ENCODE assay signal across 26 cellular contexts in genomic region chr2:155722290-155722689, GRCh38.
"Had no signal": no experiment of that assay in that cellular context is flagged by ENCODE, and none has a peak within 500 bp of the region (broad histone marks: within the 10 kb centered on the region; RNA-seq: fewer than 3 reads in every experiment).

No MANE protein-coding gene starts in this region.

- H3K27ac ChIP-seq: neutrophil, ovary, parathyroid adenoma, psoas muscle, right lobe of liver, sigmoid colon, stomach, thoracic aorta, thyroid gland, transverse colon, upper lobe of right lung, uterus had no signal

- H2AFZ ChIP-seq: parathyroid adenoma had no signal

- ATAC-seq: naive thymus-derived CD8-positive, alpha-beta T cell; natural killer cell treated with Interleukin-12 subunit alpha and Interleukin-12 subunit beta and Interleukin-15 and Interleukin-18, amount 100 ng/mL, for 72 hours; psoas muscle; right cardiac atrium; right lobe of liver; stimulated activated effector memory CD8-positive, alpha-beta T cell treated with anti-CD3 and anti-CD28 coated beads, Interleukin-12 subunit alpha, Interleukin-12 subunit beta, amount 100 ng/mL, for 72 hours; stimulated activated naive B cell treated with anti-CD40 and anti-IgM and Interleukin-4, amounts not matched to agents 10 μg/mL and 1 μg/mL and 100 μg/mL, for 72 hours; upper lobe of right lung had no signal

- H3K4me3 ChIP-seq: ovary, psoas muscle, right lobe of liver, sigmoid colon, stomach, thoracic aorta, thyroid gland, transverse colon, upper lobe of right lung, uterus had no signal

- H3K4me1 ChIP-seq: parathyroid adenoma, psoas muscle, right lobe of liver, sigmoid colon, stomach, thyroid gland, transverse colon, upper lobe of right lung, uterus had no signal

- DNase-seq: naive thymus-derived CD8-positive, alpha-beta T cell; nephron progenitor cell; nucleus accumbens; ovary; posterior cingulate gyrus; psoas muscle; right cardiac atrium; right lobe of liver; sigmoid colon; small intestine; stimulated activated CD4-positive, alpha-beta T cell treated with anti-CD3 and anti-CD28 coated beads, Interleukin-15, amount 100 ng/mL, for 24 hours; stimulated activated CD4-positive, alpha-beta T cell treated with anti-CD3 and anti-CD28 coated beads, Interleukin-2, amount 100 ng/mL, for 24 hours; stimulated activated CD4-positive, alpha-beta T cell treated with anti-CD3 and anti-CD28 coated beads, Interleukin-2, amount 100 ng/mL, for 48 hours; stimulated activated CD4-positive, alpha-beta T cell treated with anti-CD3 and anti-CD28 coated beads, Interleukin-4, amount 100 ng/mL, for 24 hours; stimulated activated naive B cell treated with anti-CD40 and anti-IgM and Interleukin-4, amounts not matched to agents 10 μg/mL and 1 μg/mL and 100 μg/mL, for 72 hours; stimulated activated naive CD4-positive, alpha-beta T cell treated with Interleukin-2 at 50 U/mL for 16 hours; stomach; thyroid gland; transverse colon; upper lobe of right lung; uterus had no signal

- H3K9me3 ChIP-seq: neutrophil, ovary, psoas muscle, right lobe of liver, sigmoid colon, stomach, thoracic aorta, thyroid gland, transverse colon, upper lobe of right lung, uterus had no signal

- H3K27me3 ChIP-seq: neutrophil, ovary, right lobe of liver, stomach, thyroid gland, transverse colon, upper lobe of right lung had no signal

- H3K79me2 ChIP-seq: parathyroid adenoma had no signal

- H3K36me3 ChIP-seq: neutrophil, ovary, right lobe of liver, sigmoid colon, stomach, thoracic aorta, thyroid gland, transverse colon, upper lobe of right lung, uterus had no signal

- H3K9ac ChIP-seq: parathyroid adenoma had no signal
